ENCODE assay signal across 33 cellular contexts in genomic region chr1:68057564-68057963, GRCh38. TPM values are rescaled to one million over a fixed set of nuclear protein-coding genes. Genes with fewer than 3 reads are reported as not detected.
A peak's percentile ranks its signal among the peaks of the same experiment; 100 is the strongest.
DNase-seq lines count a peak whose midpoint lies in the region; ATAC-seq, FAIRE-seq and TF ChIP-seq lines count a peak whose summit lies in the region.
"Had no signal": no experiment of that assay in that cellular context is flagged by ENCODE, and none has a peak within 500 bp of the region (broad histone marks: within the 10 kb centered on the region; RNA-seq: fewer than 3 reads in every experiment).

No MANE protein-coding gene starts in this region.

- DNase-seq in Karpas-422, result peak; percentile 63
- DNase-seq in H1 (ENCODE audit: low read depth in 1 of 2, low spot score in 2 of 2), result no peak
- no peak for DNase-seq in retinal pigment epithelial cell (ENCODE audit: low read depth)
- DNase-seq in NCI-H524 treated with DMSO at 0.1 percent for 48 hours (lab: John Stamatoyannopoulos, UW), result no peak
- DNase-seq in activated CD4-positive, alpha-beta memory T cell treated with anti-CD3 and anti-CD28 coated beads, Interleukin-2, amount 10 ng/mL, durations not matched to agents 7 days and 5 days, result no peak
- DNase-seq: activated CD4-positive, CD25-positive, alpha-beta regulatory T cell treated with anti-CD3 and anti-CD28 coated beads, Interleukin-2, amount 50 U/mL, for 72 hours; activated CD8-positive, alpha-beta T cell treated with anti-CD3 and anti-CD28 coated beads for 36 hours; activated gamma-delta T cell treated with Interleukin-2 at 50 U/mL for 16 hours; activated T-cell treated with anti-CD3 and anti-CD28 coated beads, Interleukin-2, amount 50 U/mL, for 1 hour; CD4-positive, CD25-positive, alpha-beta regulatory T cell; effector CD8-positive, alpha-beta T cell; hippocampal formation; MG63; mucosa of descending colon; NCI-H1417 treated with DMSO at 0.1 percent for 48 hours; NCI-H2081 treated with DMSO at 0.1 percent for 48 hours; NCI-H446; nephron progenitor cell; posterior cingulate gyrus; SJCRH30; stimulated activated CD4-positive, alpha-beta T cell treated with anti-CD3 and anti-CD28 coated beads, Interleukin-4, amount 100 ng/mL, for 4 hours; stimulated activated naive CD4-positive, alpha-beta T cell; T-cell had no signal

- H3K36me3 ChIP-seq in Karpas-422 (ENCODE audit: insufficient read depth, low read length) (no peaks in the 10 kb centered on the region), H1 (ENCODE audit: control insufficient read depth in 2 of 4, insufficient read depth in 4 of 4, low read length in 3 of 4) (no peaks in the 10 kb centered on the region)
- H3K36me3 ChIP-seq: MG63, SJCRH30 had no signal

- H2AK5ac ChIP-seq in H1 (ENCODE audit: low read depth, low read length), result no peak overlapping the region

- no peaks in the 10 kb centered on the region; the same call in 1 of the 2 replicates for H3K79me1 ChIP-seq in H1 (ENCODE audit: low read depth, low read length)

- H3K4me2 ChIP-seq in Karpas-422 (ENCODE audit: low read depth, low read length, poor library complexity, severe bottlenecking) (no peak overlapping the region), H1 (ENCODE audit: insufficient read depth in 1 of 2, low read depth in 2 of 2, low read length in 2 of 2) (no peak overlapping the region)

- no peaks in the 10 kb centered on the region for H3K9me2 ChIP-seq in Karpas-422 (replicated peaks; ENCODE audit: insufficient read depth, low read length)

- H3K9ac ChIP-seq in Karpas-422 (ENCODE audit: low read length) (no peak overlapping the region), H1 (replicated peaks in 1 of 4; ENCODE audit: extremely low read depth in 1 of 4, low read depth in 3 of 4, low read length in 3 of 4) (no peak overlapping the region)

- H3K4ac ChIP-seq in H1 (replicated peaks; ENCODE audit: insufficient read length, low read depth, low read length), result no peak overlapping the region

- H3K27me3 ChIP-seq in Karpas-422 (ENCODE audit: low read length) (no peaks in the 10 kb centered on the region), H1 (replicated peaks in 1 of 4; ENCODE audit: control insufficient read depth in 3 of 4, extremely low read depth in 1 of 4, insufficient read depth in 3 of 4, low read length in 3 of 4) (no peaks in the 10 kb centered on the region)
- H3K27me3 ChIP-seq: MG63, SJCRH30 had no signal

- no peak overlapping the region for H4K5ac ChIP-seq in H1 (ENCODE audit: insufficient read length, low read depth, low read length)

- no peak overlapping the region for H3K18ac ChIP-seq in H1 (ENCODE audit: extremely low read depth, low read length)

- H2BK20ac ChIP-seq in H1 (ENCODE audit: low read length), result no peak overlapping the region

- no peak overlapping the region for H3K14ac ChIP-seq in H1 (ENCODE audit: insufficient read length)

- FAIRE-seq in H1 (lab: Jason Lieb, UNC), result no peak
- FAIRE-seq: frontal cortex, GM12891, islet of Langerhans, RCC 7860 had no signal

- H4K20me1 ChIP-seq in Karpas-422 (ENCODE audit: insufficient read depth, low read depth, low read length), result no peaks in the 10 kb centered on the region
- H4K20me1 ChIP-seq in H1 (replicated peaks in 1 of 2; ENCODE audit: control insufficient read depth in 1 of 2, insufficient read depth in 2 of 2, low read length in 2 of 2), result no peaks in the 10 kb centered on the region

- H3K79me2 ChIP-seq in Karpas-422 (ENCODE audit: low read length) (no peaks in the 10 kb centered on the region), H1 (ENCODE audit: control insufficient read depth in 1 of 2, insufficient read depth in 2 of 2, low read length in 2 of 2) (no peaks in the 10 kb centered on the region)

- no peaks in the 10 kb centered on the region for H3K23me2 ChIP-seq in H1 (ENCODE audit: low read depth, low read length)

- TF ChIP-seq RAD21 in H1 (IDR thresholded peaks at IDR 0.05 in 1 of 2, conservative IDR thresholded peaks at IDR 0.05 in 1 of 2; ENCODE audit: low read depth in 2 of 2, low read length in 2 of 2), result peak; percentile 27 to 43; a peak in 3 of 4 replicates

- H3K4me3 ChIP-seq in Karpas-422 (ENCODE audit: low read length) (no peak overlapping the region), H1 (ENCODE audit: extremely low read depth in 1 of 4, insufficient read depth in 2 of 4, low read depth in 3 of 4, low read length in 4 of 4) (no peak overlapping the region), retinal pigment epithelial cell (ENCODE audit: low read length) (no peak overlapping the region)
- H3K4me3 ChIP-seq: MG63, mucosa of descending colon, SJCRH30 had no signal

- H3K27ac ChIP-seq in Karpas-422 (ENCODE audit: low read length) (no peak overlapping the region), H1 (ENCODE audit: low read depth, low read length) (no peak overlapping the region)
- H3K27ac ChIP-seq: SJCRH30 had no signal

- H2AFZ ChIP-seq in Karpas-422 (ENCODE audit: low read length) (no peak overlapping the region), H1 (ENCODE audit: low read length) (no peak overlapping the region)

- no peak overlapping the region for H3K4me3 Mint-ChIP-seq in activated CD4-positive, alpha-beta memory T cell treated with anti-CD3 and anti-CD28 coated beads, Interleukin-2, amount 10 ng/mL, durations not matched to agents 7 days and 5 days
- H3K4me3 Mint-ChIP-seq: activated CD8-positive, alpha-beta T cell treated with anti-CD3 and anti-CD28 coated beads for 36 hours; brain; CD4-positive, CD25-positive, alpha-beta regulatory T cell; nephron progenitor cell; T-cell had no signal

- no peak overlapping the region for H3K23ac ChIP-seq in H1 (ENCODE audit: insufficient read length)

- H2BK120ac ChIP-seq in H1 (replicated peaks; ENCODE audit: low read depth, low read length), result no peak overlapping the region

- TF ChIP-seq EP300 in H1 (IDR thresholded peaks at IDR 0.05; ENCODE audit: borderline replicate concordance in 1 of 2, low read depth in 2 of 2, low read length in 2 of 2), result no peak

- no peak overlapping the region for H2BK15ac ChIP-seq in H1 (ENCODE audit: low read length)

- no peak overlapping the region for H2BK5ac ChIP-seq in H1 (ENCODE audit: low read depth, low read length)

- H3K27me3 Mint-ChIP-seq in activated CD4-positive, alpha-beta memory T cell treated with anti-CD3 and anti-CD28 coated beads, Interleukin-2, amount 10 ng/mL, durations not matched to agents 7 days and 5 days, result no peaks in the 10 kb centered on the region

- peak overlapping the region; percentile 68; the same call in 1 of the 2 replicates for H2BK12ac ChIP-seq in H1 (ENCODE audit: low read depth, low read length)

- no peaks in the 10 kb centered on the region for H3K36me3 Mint-ChIP-seq in activated CD4-positive, alpha-beta memory T cell treated with anti-CD3 and anti-CD28 coated beads, Interleukin-2, amount 10 ng/mL, durations not matched to agents 7 days and 5 days (ENCODE audit: low read depth)
- H3K36me3 Mint-ChIP-seq: brain; CD4-positive, CD25-positive, alpha-beta regulatory T cell; T-cell had no signal

- no peak overlapping the region for H3K56ac ChIP-seq in H1 (replicated peaks; ENCODE audit: insufficient read length, low read depth, low read length)

- H4K91ac ChIP-seq in H1 (replicated peaks; ENCODE audit: insufficient read length, low read length), result no peak overlapping the region

- 78% methylated on average over 3 of the region's 3 CpGs; no CpG with 5 or more reads in 1 of the 2 experiments for WGBS in H1 (ENCODE audit: extremely low coverage in 1 of 2, insufficient coverage in 1 of 2, insufficient read length in 1 of 2, insufficient replicate concordance in 2 of 2, low coverage in 1 of 2, low lambda C conversion rate in 2 of 2, missing lambda C conversion rate in 1 of 2), 2 experiments

- POLR2A ChIA-PET in H1 (lab: Charles Lee; ENCODE audit: partially characterized antibody), result no interaction called here
- POLR2A ChIA-PET in activated CD4-positive, alpha-beta memory T cell treated with anti-CD3 and anti-CD28 coated beads, Interleukin-2, amount 10 ng/mL, durations not matched to agents 7 days and 5 days (lab: Charles Lee), result no interaction called here

- ATAC-seq in GM18520 (IDR thresholded peaks at IDR 0.05; ENCODE audit: unreplicated experiment), result no peak
- ATAC-seq: activated CD8-positive, alpha-beta T cell treated with anti-CD3 and anti-CD28 coated beads for 36 hours; esophagus mucosa; mucosa of descending colon; sciatic nerve; T-cell had no signal

- TF ChIP-seq POLR2A in H1 (IDR thresholded peaks at IDR 0.05; ENCODE audit: control extremely low read depth in 1 of 2, low read depth in 2 of 2, low read length in 2 of 2), result no peak

- no peak overlapping the region for H4K8ac ChIP-seq in H1 (ENCODE audit: extremely low read depth, insufficient read depth, low read length)

- H3K4me1 ChIP-seq in Karpas-422 (ENCODE audit: low read length) (no peaks in the 10 kb centered on the region), H1 (replicated peaks in 1 of 4; ENCODE audit: control insufficient read depth in 3 of 4, insufficient read depth in 4 of 4, low read length in 3 of 4) (peaks cover 0 to 4% (median 0%) of the 10 kb centered on the region in 4 experiments; a peak in 3 of 7 replicates)
- H3K4me1 ChIP-seq: SJCRH30 had no signal

- no peaks in the 10 kb centered on the region for H3K4me1 Mint-ChIP-seq in activated CD4-positive, alpha-beta memory T cell treated with anti-CD3 and anti-CD28 coated beads, Interleukin-2, amount 10 ng/mL, durations not matched to agents 7 days and 5 days
- H3K4me1 Mint-ChIP-seq: brain; CD4-positive, CD25-positive, alpha-beta regulatory T cell; nephron progenitor cell; T-cell had no signal

- H3K9me3 ChIP-seq in Karpas-422 (ENCODE audit: low read length) (no peaks in the 10 kb centered on the region), H1 (ENCODE audit: insufficient read depth in 2 of 2, low read depth in 1 of 2, low read length in 1 of 2) (0 out of 4 replicates have a peak, but pooled peaks cover 0 to 3% of the 10 kb centered on the region in 2 experiments)
- H3K9me3 ChIP-seq: MG63, mucosa of descending colon, SJCRH30 had no signal

- no peaks in the 10 kb centered on the region for H3K9me3 Mint-ChIP-seq in activated CD4-positive, alpha-beta memory T cell treated with anti-CD3 and anti-CD28 coated beads, Interleukin-2, amount 10 ng/mL, durations not matched to agents 7 days and 5 days

- TF ChIP-seq CTCF in GM12873 (IDR thresholded peaks at IDR 0.05; ENCODE audit: insufficient read depth, low read depth, low read length, missing control alignments) (peak; percentile 7), H1 (IDR thresholded peaks at IDR 0.05; ENCODE audit: control extremely low read depth in 1 of 3, insufficient read depth in 1 of 3, low read depth in 1 of 3, low read length in 3 of 3) (peak; percentile 58 to 71 (median 62)), retinal pigment epithelial cell (conservative IDR thresholded peaks at IDR 0.05; ENCODE audit: low read depth, low read length) (peak; percentile 3)

- no peak overlapping the region for H3K27ac Mint-ChIP-seq in activated CD4-positive, alpha-beta memory T cell treated with anti-CD3 and anti-CD28 coated beads, Interleukin-2, amount 10 ng/mL, durations not matched to agents 7 days and 5 days
- H3K27ac Mint-ChIP-seq: activated CD8-positive, alpha-beta T cell treated with anti-CD3 and anti-CD28 coated beads for 36 hours; brain; CD4-positive, CD25-positive, alpha-beta regulatory T cell; nephron progenitor cell; T-cell had no signal

- CTCF ChIA-PET in H1 (lab: Charles Lee; ENCODE audit: partially characterized antibody), result interaction anchor here (0.7 to 4.4 kb wide), 25 partner anchors 9 to 522 kb away, joined by 3 to 30 read pairs (median 3); no protein-coding TSS in a partner anchor
- CTCF ChIA-PET in activated CD4-positive, alpha-beta memory T cell treated with anti-CD3 and anti-CD28 coated beads, Interleukin-2, amount 10 ng/mL, durations not matched to agents 7 days and 5 days (lab: Charles Lee), result no interaction called here

RNA-seq across cellular contexts. Expression of gene DIRAS3, which starts 7.1 kb away (rescaled TPM):
- not detected in 2 replicates for total RNA-seq in Karpas-422 (2014; rRNA removed; shearing (Covaris generic); ENCODE audit: low replicate concordance)
- not detected in 2 replicates for total RNA-seq in H1 (2021; fragmentation: NEBNext Ultra II Directional; extraction: Animal tissue kit (Norgen Biotek cat#: 25700))
- 0.11 and 0.13 TPM in 2 replicates for polyA plus RNA-seq in H1 (2011; rRNA removed)
- polyA plus RNA-seq in H1 (2011; cell fraction: cytosol; rRNA removed), result 0.13 TPM
- polyA plus RNA-seq in H1 (2011; cell fraction: nucleus; rRNA removed), result 0.07 TPM
- not detected in 4 replicates for polyA plus RNA-seq in H1 (2012, experiment 1 of 2)
- 0.08 TPM for polyA plus RNA-seq in H1 (2012, experiment 2 of 2)
- polyA plus RNA-seq in H1 (2013, experiment 1 of 2), result 0.06 TPM
- polyA plus RNA-seq in H1 (2013, experiment 2 of 2), result not detected
- not detected in 2 replicates for polyA minus RNA-seq in H1 (2011; rRNA and poly(A)+ RNA removed)
- polyA minus RNA-seq in H1 (2011; cell fraction: cytosol; rRNA and poly(A)+ RNA removed), result not detected
- not detected for polyA minus RNA-seq in H1 (2011; cell fraction: nucleus; rRNA and poly(A)+ RNA removed)
- not detected for total RNA-seq in activated CD4-positive, alpha-beta memory T cell treated with anti-CD3 and anti-CD28 coated beads, Interleukin-2, amount 10 ng/mL, durations not matched to agents 7 days and 5 days
- total RNA-seq: CD4-positive, CD25-positive, alpha-beta regulatory T cell; G401; T-cell had no signal

Comparison
In these comparisons a context has a peak if more than half of its experiments do, and no peak if none do; other contexts are left out.
1. CTCF ChIP-seq: peak in every context shown above with its lines; median percentile 62 in H1; 7 in GM12873; 3 in retinal pigment epithelial cell.